8 cellular contexts compared by ENCODE assay signal in genomic region chrX:46628406-46629371, GRCh38. TPM values are rescaled to one million over a fixed set of nuclear protein-coding genes. Genes with fewer than 3 reads are reported as not detected.
DNase-seq lines count a peak whose midpoint lies in the region; ATAC-seq and TF ChIP-seq lines count a peak whose summit lies in the region.

No MANE protein-coding gene starts in this region.

- no peak overlapping the region for H2AFZ ChIP-seq in OCI-LY7 (ENCODE audit: low read length)

- DNase-seq in Right ventricle myocardium inferior (ENCODE audit: missing footprints): peak; percentile 83
- DNase-seq in cardiac septum (ENCODE audit: low spot score): no peak
- DNase-seq in OCI-LY7 (ENCODE audit: low spot score): peak; percentile 5
- peak; percentile 74 for DNase-seq in Right ventricle myocardium superior
- DNase-seq in thyroid gland: peak; percentile 23
- DNase-seq in GF-D8 (lab: John Stamatoyannopoulos, UW): no peak
- no peak for DNase-seq in chondrocyte (ENCODE audit: low spot score)

- H3K36me3 ChIP-seq in OCI-LY7 (ENCODE audit: insufficient read depth, low read length) (peaks cover 27% of the 10 kb centered on the region), thyroid gland (no peaks in the 10 kb centered on the region)

- intact Hi-C loops in Right ventricle myocardium inferior (cut with DNase I): no loop called here
- intact Hi-C loops in cardiac septum (cut with DNase I): no loop called here
- intact Hi-C loops in OCI-LY7 (cut with micrococcal nuclease; ENCODE audit: unreplicated experiment): no loop called here
- intact Hi-C loops in Right ventricle myocardium superior (cut with DNase I): no loop called here
- intact Hi-C loops in thyroid gland (cut with DNase I): no loop called here

- ATAC-seq in Right ventricle myocardium inferior (peak; percentile 89), HG02763 (IDR thresholded peaks at IDR 0.05; ENCODE audit: unreplicated experiment) (peak; percentile 88), Right ventricle myocardium superior (ENCODE audit: poor library complexity) (peak; percentile 77)

- no peaks in the 10 kb centered on the region for H4K20me1 ChIP-seq in OCI-LY7 (ENCODE audit: insufficient read depth, low read length)

- peaks cover 4% of the 10 kb centered on the region for H3K9me3 Mint-ChIP-seq in chondrocyte (ENCODE audit: low read depth)

- CTCF ChIA-PET in OCI-LY7 (lab: Charles Lee; ENCODE audit: unreplicated experiment): no interaction called here

- no peak overlapping the region for H3K4me3 Mint-ChIP-seq in chondrocyte (ENCODE audit: unreplicated experiment)

- H3K9me3 ChIP-seq in OCI-LY7 (ENCODE audit: low read length) (no peaks in the 10 kb centered on the region), thyroid gland (no peaks in the 10 kb centered on the region)

- H3K79me2 ChIP-seq in OCI-LY7 (ENCODE audit: insufficient read depth, low read depth, low read length): no peaks in the 10 kb centered on the region

- no peak overlapping the region for H3K4me2 ChIP-seq in OCI-LY7 (ENCODE audit: low read length)

- TF ChIP-seq POLR2A in thyroid gland (IDR thresholded peaks at IDR 0.05): no peak

- TF ChIP-seq CTCF in OCI-LY7 (conservative IDR thresholded peaks at IDR 0.05; ENCODE audit: low read length) (no peak), thyroid gland (IDR thresholded peaks at IDR 0.05) (no peak), chondrocyte (IDR thresholded peaks at IDR 0.05) (no peak)

- POLR2A ChIA-PET in OCI-LY7 (lab: Charles Lee): interaction anchor here (1.5 kb wide), 1 partner anchor 9 kb away, joined by 3 read pairs; no protein-coding TSS in a partner anchor

- H3K4me1 ChIP-seq in OCI-LY7 (ENCODE audit: insufficient read depth, low read length, poor library complexity, severe bottlenecking) (peaks cover 30% of the 10 kb centered on the region), thyroid gland (peaks cover 4 to 20% of the 10 kb centered on the region in 2 donors)

- no peaks in the 10 kb centered on the region for H3K27me3 ChIP-seq in thyroid gland

- BruUV-seq in OCI-LY7 (replicated peaks; lab: Mats Ljungman, UMichigan): no TSS peak

- H3K27me3 Mint-ChIP-seq in chondrocyte (ENCODE audit: low read depth): no peaks in the 10 kb centered on the region

- H3K27ac ChIP-seq in OCI-LY7 (ENCODE audit: low read depth, low read length, poor library complexity, severe bottlenecking) (no peak overlapping the region), thyroid gland (peak overlapping the region in 2 of 3 donors; percentile 3 to 45)

- H3K27ac Mint-ChIP-seq in chondrocyte (ENCODE audit: unreplicated experiment): no peak overlapping the region

- H3K36me3 Mint-ChIP-seq in chondrocyte (ENCODE audit: low read depth): no peaks in the 10 kb centered on the region

- H3K4me1 Mint-ChIP-seq in chondrocyte (ENCODE audit: low read depth): peaks cover 10% of the 10 kb centered on the region

- H3K4me3 ChIP-seq in OCI-LY7 (ENCODE audit: low read depth, low read length, poor library complexity, severe bottlenecking) (no peak overlapping the region), thyroid gland (replicated peaks in 1 of 3) (no peak overlapping the region)

- H3K9me2 ChIP-seq in OCI-LY7 (ENCODE audit: insufficient read depth, low read length): no peaks in the 10 kb centered on the region

- 40 to 44% methylated on average over 2 to 6 of the region's 6 CpGs for whole genome bisulfite sequencing in thyroid gland, 2 donors

RNA-seq across cellular contexts. Expression of gene CHST7, which starts 55.1 kb away (rescaled TPM):
- total RNA-seq in Right ventricle myocardium inferior (15.1 TPM), cardiac septum (3.5 TPM), OCI-LY7 (2022) (2.0 and 2.8 TPM in 2 replicates), Right ventricle myocardium superior (14.2 TPM), thyroid gland (10 to 100 TPM in 3 of 4 donors, 1 to 10 TPM in 1; 9.0 to 28.5 (median 20.4) TPM), chondrocyte (6.5 to 11.7 TPM (median 7.0 TPM) in 3 replicates)
- 5.3 and 7.5 TPM in 2 replicates for total RNA-seq in OCI-LY7 (2014; rRNA removed; shearing (Covaris generic))

Comparison
In these comparisons a context has a peak if more than half of its experiments do, and no peak if none do; other contexts are left out.
1. DNase-seq: peak in Right ventricle myocardium inferior (single experiment), OCI-LY7 (single experiment), Right ventricle myocardium superior (single experiment) and thyroid gland (2 of 2); none in cardiac septum (single experiment), GF-D8 (single experiment) and chondrocyte (single experiment).
2. Peak in every context shown above with its lines, with median percentiles within 50 percentile points of each other: ATAC-seq.